ENCODE assay signal across 7 cellular contexts in genomic region chr4:21641696-21642095, GRCh38.
"Had no signal": no experiment of that assay in that cellular context is flagged by ENCODE, and none has a peak within 500 bp of the region (broad histone marks: within the 10 kb centered on the region; RNA-seq: fewer than 3 reads in every experiment).

No MANE protein-coding gene starts in this region.

- H3K4me1 Mint-ChIP-seq: GM23338, H9, IgD-negative memory B cell had no signal

- DNase-seq: H9, HFFc6, KBM-7 had no signal

- H3K27ac Mint-ChIP-seq: GM23338, H9, HFFc6, IgD-negative memory B cell had no signal

- H3K27me3 Mint-ChIP-seq: IgD-negative memory B cell had no signal

- FAIRE-seq: H54, HepG2 had no signal

- H3K36me3 Mint-ChIP-seq: IgD-negative memory B cell had no signal

- H3K4me3 Mint-ChIP-seq: GM23338, H9, HFFc6, IgD-negative memory B cell had no signal

- H3K9me3 Mint-ChIP-seq: GM23338, H9 had no signal
